Comparison of ENCODE assay signal across 1 cellular context in the genomic region with DNA sequence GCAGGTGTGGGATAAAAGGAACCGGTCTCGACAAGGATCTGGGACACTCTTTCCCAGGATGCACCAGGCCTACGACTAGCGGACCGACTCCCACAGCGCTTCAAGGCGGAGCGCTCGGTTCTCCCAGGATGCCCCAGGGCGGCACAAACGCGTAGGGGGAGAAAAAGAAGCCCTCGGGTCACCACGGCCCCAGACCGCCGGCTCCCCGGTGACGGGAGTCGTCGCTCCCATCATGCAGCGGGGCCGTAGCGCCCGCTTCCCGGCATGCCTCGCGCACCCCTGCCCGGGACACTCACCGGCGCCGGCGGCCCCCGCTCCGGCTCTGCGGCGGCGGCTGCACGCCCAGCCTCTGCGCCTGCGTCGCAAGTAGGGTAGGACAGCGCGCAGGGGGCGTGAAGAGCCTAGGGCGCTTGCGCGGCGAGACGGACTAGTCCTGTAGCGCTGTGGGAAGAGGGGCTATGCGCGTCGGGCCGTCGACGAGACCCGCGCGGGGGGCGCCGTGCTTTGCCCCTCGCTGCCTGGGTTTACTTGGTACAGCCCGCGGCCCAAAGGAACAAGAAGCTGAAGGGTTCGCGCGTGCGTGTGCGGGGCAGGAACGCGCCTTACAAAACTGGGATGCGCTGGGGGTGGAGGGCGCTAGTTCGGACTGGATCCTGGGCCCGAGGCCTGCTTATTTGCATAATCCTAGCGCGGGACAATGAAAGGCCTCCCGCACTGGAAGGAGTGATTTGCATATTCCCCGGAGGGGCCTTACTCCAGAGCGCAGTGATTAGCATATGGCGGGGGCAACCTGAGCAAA.
TF ChIP-seq lines count a peak whose summit lies in the region.

A gene with protein sequence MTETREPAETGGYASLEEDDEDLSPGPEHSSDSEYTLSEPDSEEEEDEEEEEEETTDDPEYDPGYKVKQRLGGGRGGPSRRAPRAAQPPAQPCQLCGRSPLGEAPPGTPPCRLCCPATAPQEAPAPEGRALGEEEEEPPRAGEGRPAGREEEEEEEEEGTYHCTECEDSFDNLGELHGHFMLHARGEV (minus strand): TSS at position 368 of the 799 bp plus-strand sequence. CDS start 5,325 bp downstream, outside the sequence.

TF ChIP-seq in K562, 482 proteins besides CTCF, POLR2A, EP300 and RAD21 (continued from another document and continues in another):
- TF ChIP-seq NCOA1 (IDR thresholded peaks at IDR 0.05; ENCODE audit: low read depth) (no peak; the same call in 1 of the 2 replicates), MTA1 (IDR thresholded peaks at IDR 0.05; ENCODE audit: borderline replicate concordance) (no peak; the same call in 1 of the 2 replicates), TBL1XR1 (IDR thresholded peaks at IDR 0.05; ENCODE audit: low read length in 2 of 2) (peak in 1 of 2 experiments; percentile 16; a peak in 1 of 4 replicates), BACH1 (tag; IDR thresholded peaks at IDR 0.05) (no peak), SAFB2 (IDR thresholded peaks at IDR 0.05; ENCODE audit: borderline replicate concordance, low read depth, low read length, severe bottlenecking) (no peak), CHD2 (IDR thresholded peaks at IDR 0.05; ENCODE audit: low read depth, low read length) (no peak), SRSF3 (IDR thresholded peaks at IDR 0.05; ENCODE audit: insufficient read depth, low read length) (no peak), MEF2A (IDR thresholded peaks at IDR 0.05; ENCODE audit: control insufficient read depth, low read depth, low read length) (no peak), ZNF785 (CRISPR knock-in tag; IDR thresholded peaks at IDR 0.05) (no peak), ASH1L (IDR thresholded peaks at IDR 0.05; ENCODE audit: borderline replicate concordance, low read depth, partially characterized antibody) (no peak), CC2D1A (IDR thresholded peaks at IDR 0.05) (no peak), RBM22 (IDR thresholded peaks at IDR 0.05; ENCODE audit: low read depth, low read length, poor library complexity, severe bottlenecking) (peak; percentile 81), TCF3 (CRISPR knock-in tag; IDR thresholded peaks at IDR 0.05) (no peak), GABPB1 (CRISPR knock-in tag; IDR thresholded peaks at IDR 0.05) (no peak), NR2C2 (CRISPR knock-in tag; IDR thresholded peaks at IDR 0.05) (no peak), NR2C2 (tag; IDR thresholded peaks at IDR 0.05) (peak; percentile 59), ZNF408 (CRISPR knock-in tag; IDR thresholded peaks at IDR 0.05; ENCODE audit: low read depth) (no peak), ZNF24 (IDR thresholded peaks at IDR 0.05) (no peak), FIP1L1 (IDR thresholded peaks at IDR 0.05; ENCODE audit: low read depth, low read length, poor library complexity, severe bottlenecking) (peak; percentile 83), TEAD2 (tag; IDR thresholded peaks at IDR 0.05) (no peak), GABPA (tag; conservative IDR thresholded peaks at IDR 0.05; ENCODE audit: low read depth) (no peak; the same call in 1 of the 2 replicates), RBM34 (IDR thresholded peaks at IDR 0.05; ENCODE audit: borderline replicate concordance, insufficient read depth, low read length) (no peak), POLR2G (IDR thresholded peaks at IDR 0.05; ENCODE audit: low read depth, low read length) (peak; percentile 98), DDX20 (tag; IDR thresholded peaks at IDR 0.05; ENCODE audit: low read depth) (no peak), RBM25 (IDR thresholded peaks at IDR 0.05; ENCODE audit: low read depth, low read length, severe bottlenecking) (no peak), PTBP1 (IDR thresholded peaks at IDR 0.05; ENCODE audit: low read depth, low read length) (no peak), ZNF551 (CRISPR knock-in tag; IDR thresholded peaks at IDR 0.05) (no peak), ATF1 (CRISPR knock-in tag; IDR thresholded peaks at IDR 0.05) (0 out of 2 replicates have a peak, but pooled peaks have one; percentile 33), ATF1 (tag; IDR thresholded peaks at IDR 0.05) (peak; percentile 81)
- TF ChIP-seq, protein P1, sequence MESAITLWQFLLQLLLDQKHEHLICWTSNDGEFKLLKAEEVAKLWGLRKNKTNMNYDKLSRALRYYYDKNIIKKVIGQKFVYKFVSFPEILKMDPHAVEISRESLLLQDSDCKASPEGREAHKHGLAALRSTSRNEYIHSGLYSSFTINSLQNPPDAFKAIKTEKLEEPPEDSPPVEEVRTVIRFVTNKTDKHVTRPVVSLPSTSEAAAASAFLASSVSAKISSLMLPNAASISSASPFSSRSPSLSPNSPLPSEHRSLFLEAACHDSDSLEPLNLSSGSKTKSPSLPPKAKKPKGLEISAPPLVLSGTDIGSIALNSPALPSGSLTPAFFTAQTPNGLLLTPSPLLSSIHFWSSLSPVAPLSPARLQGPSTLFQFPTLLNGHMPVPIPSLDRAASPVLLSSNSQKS (CRISPR knock-in tag; IDR thresholded peaks at IDR 0.05) = no peak
- TF ChIP-seq, protein P2, sequence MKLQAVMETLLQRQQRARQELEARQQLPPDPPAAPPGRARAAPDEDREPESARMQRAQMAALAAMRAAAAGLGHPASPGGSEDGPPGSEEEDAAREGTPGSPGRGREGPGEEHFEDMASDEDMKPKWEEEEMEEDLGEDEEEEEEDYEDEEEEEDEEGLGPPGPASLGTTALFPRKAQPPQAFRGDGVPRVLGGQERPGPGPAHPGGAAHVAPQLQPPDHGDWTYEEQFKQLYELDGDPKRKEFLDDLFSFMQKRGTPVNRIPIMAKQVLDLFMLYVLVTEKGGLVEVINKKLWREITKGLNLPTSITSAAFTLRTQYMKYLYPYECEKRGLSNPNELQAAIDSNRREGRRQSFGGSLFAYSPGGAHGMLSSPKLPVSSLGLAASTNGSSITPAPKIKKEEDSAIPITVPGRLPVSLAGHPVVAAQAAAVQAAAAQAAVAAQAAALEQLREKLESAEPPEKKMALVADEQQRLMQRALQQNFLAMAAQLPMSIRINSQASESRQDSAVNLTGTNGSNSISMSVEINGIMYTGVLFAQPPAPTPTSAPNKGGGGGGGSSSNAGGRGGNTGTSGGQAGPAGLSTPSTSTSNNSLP (IDR thresholded peaks at IDR 0.05; ENCODE audit: borderline replicate concordance, low read depth, low read length) = no peak
- TF ChIP-seq, protein P3, sequence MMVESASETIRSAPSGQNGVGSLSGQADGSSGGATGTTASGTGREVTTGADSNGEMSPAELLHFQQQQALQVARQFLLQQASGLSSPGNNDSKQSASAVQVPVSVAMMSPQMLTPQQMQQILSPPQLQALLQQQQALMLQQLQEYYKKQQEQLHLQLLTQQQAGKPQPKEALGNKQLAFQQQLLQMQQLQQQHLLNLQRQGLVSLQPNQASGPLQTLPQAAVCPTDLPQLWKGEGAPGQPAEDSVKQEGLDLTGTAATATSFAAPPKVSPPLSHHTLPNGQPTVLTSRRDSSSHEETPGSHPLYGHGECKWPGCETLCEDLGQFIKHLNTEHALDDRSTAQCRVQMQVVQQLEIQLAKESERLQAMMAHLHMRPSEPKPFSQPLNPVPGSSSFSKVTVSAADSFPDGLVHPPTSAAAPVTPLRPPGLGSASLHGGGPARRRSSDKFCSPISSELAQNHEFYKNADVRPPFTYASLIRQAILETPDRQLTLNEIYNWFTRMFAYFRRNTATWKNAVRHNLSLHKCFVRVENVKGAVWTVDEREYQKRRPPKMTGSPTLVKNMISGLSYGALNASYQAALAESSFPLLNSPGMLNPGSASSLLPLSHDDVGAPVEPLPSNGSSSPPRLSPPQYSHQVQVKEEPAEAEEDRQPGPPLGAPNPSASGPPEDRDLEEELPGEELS (CRISPR knock-in tag; IDR thresholded peaks at IDR 0.05; ENCODE audit: borderline replicate concordance) = no peak
- TF ChIP-seq, protein P4, sequence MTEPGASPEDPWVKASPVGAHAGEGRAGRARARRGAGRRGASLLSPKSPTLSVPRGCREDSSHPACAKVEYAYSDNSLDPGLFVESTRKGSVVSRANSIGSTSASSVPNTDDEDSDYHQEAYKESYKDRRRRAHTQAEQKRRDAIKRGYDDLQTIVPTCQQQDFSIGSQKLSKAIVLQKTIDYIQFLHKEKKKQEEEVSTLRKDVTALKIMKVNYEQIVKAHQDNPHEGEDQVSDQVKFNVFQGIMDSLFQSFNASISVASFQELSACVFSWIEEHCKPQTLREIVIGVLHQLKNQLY (CRISPR knock-in tag; conservative IDR thresholded peaks at IDR 0.05) = no peak
- TF ChIP-seq, protein P5, sequence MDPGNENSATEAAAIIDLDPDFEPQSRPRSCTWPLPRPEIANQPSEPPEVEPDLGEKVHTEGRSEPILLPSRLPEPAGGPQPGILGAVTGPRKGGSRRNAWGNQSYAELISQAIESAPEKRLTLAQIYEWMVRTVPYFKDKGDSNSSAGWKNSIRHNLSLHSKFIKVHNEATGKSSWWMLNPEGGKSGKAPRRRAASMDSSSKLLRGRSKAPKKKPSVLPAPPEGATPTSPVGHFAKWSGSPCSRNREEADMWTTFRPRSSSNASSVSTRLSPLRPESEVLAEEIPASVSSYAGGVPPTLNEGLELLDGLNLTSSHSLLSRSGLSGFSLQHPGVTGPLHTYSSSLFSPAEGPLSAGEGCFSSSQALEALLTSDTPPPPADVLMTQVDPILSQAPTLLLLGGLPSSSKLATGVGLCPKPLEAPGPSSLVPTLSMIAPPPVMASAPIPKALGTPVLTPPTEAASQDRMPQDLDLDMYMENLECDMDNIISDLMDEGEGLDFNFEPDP (CRISPR knock-in tag; IDR thresholded peaks at IDR 0.05) = no peak
- TF ChIP-seq, protein P6, sequence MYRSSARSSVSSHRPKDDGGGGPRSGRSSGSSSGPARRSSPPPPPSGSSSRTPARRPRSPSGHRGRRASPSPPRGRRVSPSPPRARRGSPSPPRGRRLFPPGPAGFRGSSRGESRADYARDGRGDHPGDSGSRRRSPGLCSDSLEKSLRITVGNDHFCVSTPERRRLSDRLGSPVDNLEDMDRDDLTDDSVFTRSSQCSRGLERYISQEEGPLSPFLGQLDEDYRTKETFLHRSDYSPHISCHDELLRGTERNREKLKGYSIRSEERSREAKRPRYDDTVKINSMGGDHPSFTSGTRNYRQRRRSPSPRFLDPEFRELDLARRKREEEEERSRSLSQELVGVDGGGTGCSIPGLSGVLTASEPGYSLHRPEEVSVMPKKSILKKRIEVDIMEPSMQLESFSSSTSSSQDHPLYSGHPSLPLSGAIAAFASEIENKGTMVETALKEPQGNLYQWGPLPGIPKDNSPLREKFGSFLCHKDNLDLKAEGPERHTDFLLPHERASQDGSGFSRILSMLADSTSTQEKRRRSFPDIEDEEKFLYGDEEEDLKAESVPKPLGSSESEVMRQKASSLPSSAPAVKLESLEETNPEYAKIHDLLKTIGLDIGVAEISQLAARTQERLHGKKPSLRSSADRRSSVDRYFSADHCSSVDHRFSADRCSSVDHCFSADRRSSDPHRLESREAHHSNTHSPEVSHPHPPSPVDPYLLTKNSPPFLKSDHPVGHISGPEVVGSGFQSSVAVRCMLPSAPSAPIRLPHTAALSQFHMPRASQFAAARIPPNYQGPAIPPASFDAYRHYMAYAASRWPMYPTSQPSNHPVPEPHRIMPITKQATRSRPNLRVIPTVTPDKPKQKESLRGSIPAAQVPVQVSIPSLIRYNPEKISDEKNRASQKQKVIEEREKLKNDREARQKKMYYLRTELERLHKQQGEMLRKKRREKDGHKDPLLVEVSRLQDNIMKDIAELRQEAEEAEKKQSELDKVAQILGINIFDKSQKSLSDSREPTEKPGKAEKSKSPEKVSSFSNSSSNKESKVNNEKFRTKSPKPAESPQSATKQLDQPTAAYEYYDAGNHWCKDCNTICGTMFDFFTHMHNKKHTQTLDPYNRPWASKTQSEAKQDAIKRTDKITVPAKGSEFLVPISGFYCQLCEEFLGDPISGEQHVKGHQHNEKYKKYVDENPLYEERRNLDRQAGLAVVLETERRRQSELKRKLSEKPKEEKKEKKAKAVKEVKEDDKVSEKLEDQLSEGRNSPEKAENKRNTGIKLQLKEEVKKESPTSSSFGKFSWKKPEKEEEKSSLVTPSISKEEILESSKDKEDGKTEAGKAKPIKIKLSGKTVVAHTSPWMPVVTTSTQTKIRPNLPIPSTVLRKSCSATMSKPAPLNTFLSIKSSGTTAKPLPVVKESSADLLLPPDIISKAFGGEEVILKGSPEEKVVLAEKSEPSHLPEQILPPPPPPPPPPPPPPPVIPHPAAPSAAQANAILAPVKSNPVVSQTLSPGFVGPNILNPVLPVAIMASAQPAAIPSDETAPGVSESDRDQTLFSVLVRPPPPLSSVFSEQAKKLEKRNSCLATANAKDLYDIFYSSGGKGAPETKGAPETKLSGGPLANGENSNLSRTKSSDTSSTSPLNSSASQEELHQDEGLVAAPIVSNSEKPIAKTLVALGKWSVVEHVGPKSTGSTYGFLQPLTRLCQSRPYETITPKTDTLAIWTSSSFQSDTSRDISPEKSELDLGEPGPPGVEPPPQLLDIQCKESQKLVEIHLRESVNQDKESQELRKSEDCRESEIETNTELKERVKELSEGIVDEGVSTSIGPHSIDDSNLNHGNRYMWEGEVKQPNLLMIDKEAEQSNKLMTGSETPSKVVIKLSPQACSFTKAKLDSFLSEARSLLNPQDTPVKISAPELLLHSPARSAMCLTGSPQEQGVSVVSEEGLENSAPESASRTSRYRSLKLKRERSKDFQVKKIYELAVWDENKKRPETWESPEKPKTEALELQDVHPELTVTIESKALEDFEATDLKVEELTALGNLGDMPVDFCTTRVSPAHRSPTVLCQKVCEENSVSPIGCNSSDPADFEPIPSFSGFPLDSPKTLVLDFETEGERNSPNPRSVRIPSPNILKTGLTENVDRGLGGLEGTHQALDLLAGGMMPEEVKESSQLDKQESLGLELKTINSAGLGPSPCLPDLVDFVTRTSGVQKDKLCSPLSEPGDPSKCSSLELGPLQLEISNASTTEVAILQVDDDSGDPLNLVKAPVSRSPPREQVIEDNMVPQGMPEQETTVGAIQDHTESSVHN (IDR thresholded peaks at IDR 0.05; ENCODE audit: borderline replicate concordance in 1 of 2, low read depth in 1 of 2) = no peak
- TF ChIP-seq, protein P7, sequence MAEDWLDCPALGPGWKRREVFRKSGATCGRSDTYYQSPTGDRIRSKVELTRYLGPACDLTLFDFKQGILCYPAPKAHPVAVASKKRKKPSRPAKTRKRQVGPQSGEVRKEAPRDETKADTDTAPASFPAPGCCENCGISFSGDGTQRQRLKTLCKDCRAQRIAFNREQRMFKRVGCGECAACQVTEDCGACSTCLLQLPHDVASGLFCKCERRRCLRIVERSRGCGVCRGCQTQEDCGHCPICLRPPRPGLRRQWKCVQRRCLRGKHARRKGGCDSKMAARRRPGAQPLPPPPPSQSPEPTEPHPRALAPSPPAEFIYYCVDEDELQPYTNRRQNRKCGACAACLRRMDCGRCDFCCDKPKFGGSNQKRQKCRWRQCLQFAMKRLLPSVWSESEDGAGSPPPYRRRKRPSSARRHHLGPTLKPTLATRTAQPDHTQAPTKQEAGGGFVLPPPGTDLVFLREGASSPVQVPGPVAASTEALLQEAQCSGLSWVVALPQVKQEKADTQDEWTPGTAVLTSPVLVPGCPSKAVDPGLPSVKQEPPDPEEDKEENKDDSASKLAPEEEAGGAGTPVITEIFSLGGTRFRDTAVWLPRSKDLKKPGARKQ (CRISPR knock-in tag; IDR thresholded peaks at IDR 0.05) = no peak
